ENCODE assay signal across 29 cellular contexts in genomic region chr5:6090079-6090654, GRCh38.
"Had no signal": no experiment of that assay in that cellular context is flagged by ENCODE, and none has a peak within 500 bp of the region (broad histone marks: within the 10 kb centered on the region; RNA-seq: fewer than 3 reads in every experiment).

No MANE protein-coding gene starts in this region.

- H3K27ac Mint-ChIP-seq: IgD-negative memory B cell, T-helper 17 cell had no signal

- H3K4me1 Mint-ChIP-seq: T-helper 17 cell had no signal

- H3K9me3 Mint-ChIP-seq: IgD-negative memory B cell had no signal

- H3K27me3 Mint-ChIP-seq: T-helper 17 cell had no signal

- H3K4me2 ChIP-seq: KMS-11 had no signal

- H3K4me3 Mint-ChIP-seq: IgD-negative memory B cell, T-helper 17 cell had no signal

- H3K36me3 Mint-ChIP-seq: IgD-negative memory B cell had no signal

- DNase-seq: Kasumi-1; MM.1S; NCI-H1048; NCI-H1105; NCI-H1417; NCI-H1436 treated with DMSO at 0.1 percent for 48 hours; NCI-H1694; NCI-H187 treated with DMSO at 0.1 percent for 48 hours; NCI-H2029 treated with DMSO at 0.1 percent for 48 hours; NCI-H2171 treated with DMSO at 0.1 percent for 48 hours; NCI-H2227 treated with DMSO at 0.1 percent for 48 hours; NCI-H446; NCI-H510A; NCI-H524 treated with DMSO at 0.1 percent for 48 hours; NCI-H69; NCI-H774; NK-92 treated with Interleukin-12 subunit alpha and Interleukin-12 subunit beta, amount 100 ng/mL, for 24 hours; SHP77; T-helper 1 cell; T-helper 17 cell had no signal

- H3K27ac ChIP-seq: HL-60, KMS-11, RWPE1 had no signal

- H3K9ac ChIP-seq: KMS-11 had no signal

- FAIRE-seq: HTR-8/SVneo, K562 had no signal

- ATAC-seq: K562, Panc1, PC-3, SK-N-SH treated with all-trans-retinoic acid at 6 μM for 48 hours, T-helper 17 cell had no signal

- H3K4me3 ChIP-seq: K562 had no signal
